20 cellular contexts compared by ENCODE assay signal in genomic region chr1:153624965-153625611, GRCh38. TPM values are rescaled to one million over a fixed set of nuclear protein-coding genes. Genes with fewer than 3 reads are reported as not detected.
DNase-seq lines count a peak whose midpoint lies in the region; ATAC-seq and TF ChIP-seq lines count a peak whose summit lies in the region.
"Had no signal": no experiment of that assay in that cellular context is flagged by ENCODE, and none has a peak within 500 bp of the region (broad histone marks: within the 10 kb centered on the region; RNA-seq: fewer than 3 reads in every experiment).

No MANE protein-coding gene starts in this region.

- peaks cover 22% of the 10 kb centered on the region for H3K4me1 ChIP-seq in mammary epithelial cell (ENCODE audit: insufficient read depth, low read length)
- H3K4me1 ChIP-seq in transverse colon = peaks cover 4 to 29% (median 16%) of the 10 kb centered on the region in 4 donors
- peaks cover 36 to 38% of the 10 kb centered on the region in 2 donors for H3K4me1 ChIP-seq in gastrocnemius medialis

- dilution Hi-C loops in mammary epithelial cell (cut with HindIII; ENCODE audit: low sequenced_read_pairs) = loop anchor here (5.0 kb wide), 1 partner anchor 63 kb away; no protein-coding TSS in a partner anchor

- no peaks in the 10 kb centered on the region for H4K20me1 ChIP-seq in mammary epithelial cell (ENCODE audit: insufficient read depth, low read length)

- H3K27ac ChIP-seq in mammary epithelial cell (ENCODE audit: insufficient read depth, low read depth, low read length) (no peak overlapping the region), transverse colon (peak overlapping the region; percentile 83 to 95 (median 90)), gastrocnemius medialis (peak overlapping the region in 1 of 4 donors; percentile 99)
- H3K27ac ChIP-seq: pancreas, SK-N-MC had no signal

- 96% methylated on average over 7 of the region's 10 CpGs for WGBS in mammary epithelial cell (ENCODE audit: low coverage, missing lambda C conversion rate)
- WGBS in transverse colon (ENCODE audit: low coverage in 1 of 2), 2 donors = 72 to 74% methylated on average over 4 to 10 of the region's 10 CpGs

- no peak for TF ChIP-seq EP300 in transverse colon (IDR thresholded peaks at IDR 0.05; ENCODE audit: low read depth)

- H3K36me3 ChIP-seq in mammary epithelial cell (ENCODE audit: insufficient read depth, low read length) = peaks cover 15% of the 10 kb centered on the region
- no peaks in the 10 kb centered on the region for H3K36me3 ChIP-seq in transverse colon
- peaks cover 0 to 22% of the 10 kb centered on the region in 2 donors for H3K36me3 ChIP-seq in gastrocnemius medialis

- H3K27me3 Mint-ChIP-seq in MCF 10A (ENCODE audit: insufficient read depth, unreplicated experiment) (no peaks in the 10 kb centered on the region), nephron (ENCODE audit: low read depth) (no peaks in the 10 kb centered on the region)

- peaks cover 43% of the 10 kb centered on the region for H3K36me3 Mint-ChIP-seq in MCF 10A (ENCODE audit: insufficient read depth, unreplicated experiment)
- H3K36me3 Mint-ChIP-seq in nephron (ENCODE audit: low read depth) = peaks cover 31% of the 10 kb centered on the region

- TF ChIP-seq CTCF in MCF 10A (IDR thresholded peaks at IDR 0.05; ENCODE audit: unreplicated experiment) (no peak), mammary epithelial cell (conservative IDR thresholded peaks at IDR 0.05 in 1 of 2, IDR thresholded peaks at IDR 0.05 in 1 of 2; ENCODE audit: extremely low read depth in 1 of 2, insufficient read depth in 1 of 2, low read depth in 1 of 2, low read length in 2 of 2) (no peak), epithelial cell of proximal tubule (conservative IDR thresholded peaks at IDR 0.05; ENCODE audit: low read depth, low read length) (no peak), nephron (IDR thresholded peaks at IDR 0.05; ENCODE audit: unreplicated experiment in 3 of 3) (no peak), transverse colon (IDR thresholded peaks at IDR 0.05) (no peak), gastrocnemius medialis (IDR thresholded peaks at IDR 0.05 in 4 of 5, conservative IDR thresholded peaks at IDR 0.05 in 1 of 5) (no peak)

- in situ Hi-C loops in mammary epithelial cell (cut with MboI; ENCODE audit: low sequenced_read_pairs in 2 of 2) = loop anchor here in 1 of 2 donors (5.0 kb wide), 1 partner anchor 53 kb away; no protein-coding TSS in a partner anchor
- in situ Hi-C loops in transverse colon (cut with MboI; ENCODE audit: low pct_ligation_motif_present in 1 of 4, low pct_unique_long_range_greater_than_20kb in 1 of 4, low sequenced_read_pairs in 3 of 4) = no loop called here
- in situ Hi-C loops in gastrocnemius medialis (cut with MboI; ENCODE audit: low sequenced_read_pairs in 4 of 4) = no loop called here

- no peak overlapping the region for H3K9ac ChIP-seq in mammary epithelial cell (ENCODE audit: insufficient read depth, low read length)

- H3K27ac Mint-ChIP-seq in MCF 10A (ENCODE audit: low read depth, unreplicated experiment) (no peak overlapping the region), nephron (peak overlapping the region; percentile 85 to 99 (median 94))

- intact Hi-C loops in MCF 10A (cut with micrococcal nuclease) (no loop called here), mammary epithelial cell (cut with micrococcal nuclease) (loop anchor here (5.0 kb wide), 1 partner anchor 273 kb away; no protein-coding TSS in a partner anchor), transverse colon (cut with DNase I; ENCODE audit: low total_unique reads) (no loop called here), gastrocnemius medialis (cut with DNase I; ENCODE audit: low total_unique reads) (no loop called here)

- no peak for TF ChIP-seq POLR2A in transverse colon (IDR thresholded peaks at IDR 0.05)
- no peak for TF ChIP-seq POLR2A in gastrocnemius medialis (IDR thresholded peaks at IDR 0.05)

- peak overlapping the region; percentile 84 for H3K4me3 Mint-ChIP-seq in MCF 10A (ENCODE audit: unreplicated experiment)
- H3K4me3 Mint-ChIP-seq in nephron = peak overlapping the region; percentile 39 to 94 (median 80)

- BruUV-seq in MCF 10A (replicated peaks; lab: Mats Ljungman, UMichigan) (no TSS peak), mammary epithelial cell (replicated peaks; lab: Mats Ljungman, UMichigan) (no TSS peak)

- H3K9me3 Mint-ChIP-seq in MCF 10A (ENCODE audit: unreplicated experiment) (no peaks in the 10 kb centered on the region), nephron (no peaks in the 10 kb centered on the region)

- H2AFZ ChIP-seq in mammary epithelial cell (ENCODE audit: low read depth, low read length) = no peak overlapping the region

- H3K4me3 ChIP-seq in mammary epithelial cell (replicated peaks in 1 of 3; ENCODE audit: insufficient read depth in 1 of 3, low read depth in 2 of 3, low read length in 3 of 3) (no peak overlapping the region), epithelial cell of proximal tubule (ENCODE audit: low read depth, low read length) (peak overlapping the region; percentile 87), transverse colon (no peak overlapping the region), gastrocnemius medialis (peak overlapping the region in 1 of 4 donors; percentile 65)
- H3K4me3 ChIP-seq: mucosa of descending colon, SK-N-MC, skin epidermis had no signal

- peaks cover 31% of the 10 kb centered on the region for H3K4me1 Mint-ChIP-seq in MCF 10A (ENCODE audit: insufficient read depth, unreplicated experiment)
- H3K4me1 Mint-ChIP-seq in nephron = peaks cover 51% of the 10 kb centered on the region

- ATAC-seq in gastrocnemius medialis (no peak), GM19035 (IDR thresholded peaks at IDR 0.05; ENCODE audit: unreplicated experiment) (no peak)
- ATAC-seq: activated CD4-positive, CD25-positive, alpha-beta regulatory T cell treated with anti-CD3 and anti-CD28 coated beads, Interleukin-2, amount 50 U/mL, for 24 hours; mucosa of descending colon; pancreas had no signal

- POLR2A ChIA-PET in MCF 10A (lab: Yijun Ruan, JAX) = interaction anchor here (1.3 to 46.1 kb wide), 3 partner anchors 9 to 55 kb away, joined by 3 to 1272 read pairs (median 1272); partner anchors contain the start of genes CHTOP, S100A1, S100A13 and S100A14

- no peaks in the 10 kb centered on the region for H3K9me3 ChIP-seq in mammary epithelial cell (replicated peaks; ENCODE audit: insufficient read depth, low read length)
- no peaks in the 10 kb centered on the region for H3K9me3 ChIP-seq in transverse colon
- no peaks in the 10 kb centered on the region for H3K9me3 ChIP-seq in gastrocnemius medialis
- H3K9me3 ChIP-seq: mucosa of descending colon, pancreas, Peyer's patch had no signal

- H3K4me2 ChIP-seq in mammary epithelial cell (ENCODE audit: insufficient read depth, low read depth, low read length) = no peak overlapping the region

- DNase-seq in MCF 10A (ENCODE audit: unreplicated experiment) (no peak), mammary epithelial cell (no peak), epithelial cell of proximal tubule (ENCODE audit: low read depth) (no peak), transverse colon (no peak), gastrocnemius medialis (no peak)
- DNase-seq in activated CD4-positive, alpha-beta T cell treated with anti-CD3 and anti-CD28 coated beads for 48 hours = no peak
- DNase-seq: C1 segment of cervical spinal cord; kidney glomerular epithelial cell; NCI-H146; NCI-H2171 treated with DMSO at 0.1 percent for 48 hours; stimulated activated CD4-positive, alpha-beta T cell treated with anti-CD3 and anti-CD28 coated beads, Interleukin-4, amount 100 ng/mL, for 1 hour; T-helper 9 cell had no signal

- peaks cover 37% of the 10 kb centered on the region for H3K79me2 ChIP-seq in mammary epithelial cell (ENCODE audit: insufficient read depth, low read length)

- H3K27me3 ChIP-seq in mammary epithelial cell (ENCODE audit: insufficient read depth, low read length) (no peaks in the 10 kb centered on the region), transverse colon (no peaks in the 10 kb centered on the region), gastrocnemius medialis (no peaks in the 10 kb centered on the region)
- H3K27me3 ChIP-seq: pancreas, Peyer's patch had no signal

- CTCF ChIA-PET in MCF 10A (lab: Yijun Ruan, JAX) (interaction anchor here (0.6 to 9.3 kb wide), 10 partner anchors 9 to 272 kb away, joined by 3 to 195 read pairs (median 5); partner anchors contain the start of genes CHTOP, S100A14 and S100A16), mammary epithelial cell (lab: Charles Lee; ENCODE audit: low non-redundant PET) (no interaction called here)

RNA-seq across cellular contexts. Expression of gene S100A13, which starts 2.2 kb away (rescaled TPM):
- total RNA-seq in MCF 10A (2022) (210 and 236 TPM in 2 replicates), mammary epithelial cell (100 to 1,000 TPM in 1 of 2 donors, 10 to 100 TPM in 1; 72.0 to 213 TPM), epithelial cell of proximal tubule (186 and 345 TPM in 2 replicates), transverse colon (10 to 100 TPM; 33.8 to 67.8 (median 45.5) TPM), gastrocnemius medialis (100 to 1,000 TPM; 113 to 237 (median 159) TPM)
- polyA plus RNA-seq in mammary epithelial cell = 448 TPM
- 78.6 TPM for polyA minus RNA-seq in mammary epithelial cell

RNA-seq across cellular contexts. Expression of gene S100A1, which starts 3.1 kb away (rescaled TPM):
- total RNA-seq in MCF 10A (2022) = 0.74 TPM in 1 of 2 replicates, not detected in the other
- not detected for total RNA-seq in mammary epithelial cell
- polyA plus RNA-seq in mammary epithelial cell = 0.53 TPM
- polyA minus RNA-seq in mammary epithelial cell = not detected
- 1.3 and 16.5 TPM in 2 replicates for total RNA-seq in epithelial cell of proximal tubule
- 1 to 10 TPM in 2 of 4 donors, not detected in 2; 3.7 to 4.4 TPM for total RNA-seq in transverse colon
- total RNA-seq in gastrocnemius medialis = 100 to 1,000 TPM; 390 to 932 (median 616) TPM
- total RNA-seq: Peyer's patch had no signal

RNA-seq across cellular contexts. Expression of gene CHTOP, which starts 8.8 kb away (rescaled TPM):
- total RNA-seq in MCF 10A (2022) (147 and 156 TPM in 2 replicates), mammary epithelial cell (10 to 100 TPM; 36.0 to 64.5 TPM), epithelial cell of proximal tubule (53.0 and 64.7 TPM in 2 replicates), transverse colon (10 to 100 TPM; 35.2 to 86.1 (median 65.2) TPM), gastrocnemius medialis (10 to 100 TPM; 49.5 to 73.4 (median 59.1) TPM)
- 52.0 TPM for polyA plus RNA-seq in mammary epithelial cell
- 45.8 TPM for polyA minus RNA-seq in mammary epithelial cell

RNA-seq across cellular contexts. Expression of gene S100A14, which starts 9.0 kb away (rescaled TPM):
- total RNA-seq in MCF 10A (2022) = 264 and 332 TPM in 2 replicates
- total RNA-seq in mammary epithelial cell = 100 to 1,000 TPM; 396 to 770 TPM
- 1,954 TPM for polyA plus RNA-seq in mammary epithelial cell
- 968 TPM for polyA minus RNA-seq in mammary epithelial cell
- total RNA-seq in epithelial cell of proximal tubule = 11.2 and 43.8 TPM in 2 replicates
- 100 to 1,000 TPM; 134 to 514 (median 437) TPM for total RNA-seq in transverse colon
- total RNA-seq in gastrocnemius medialis = 1 to 10 TPM in 1 of 4 donors, not detected in 3; 1.8 TPM

RNA-seq across cellular contexts. Expression of gene S100A16, which starts 12.2 kb away (rescaled TPM):
- total RNA-seq in MCF 10A (2022) = 1,014 and 1,213 TPM in 2 replicates
- 100 to 1,000 TPM; 661 to 817 TPM for total RNA-seq in mammary epithelial cell
- polyA plus RNA-seq in mammary epithelial cell = 2,471 TPM
- polyA minus RNA-seq in mammary epithelial cell = 817 TPM
- 832 and 1,016 TPM in 2 replicates for total RNA-seq in epithelial cell of proximal tubule
- total RNA-seq in transverse colon = 100 to 1,000 TPM; 181 to 223 (median 196) TPM
- total RNA-seq in gastrocnemius medialis = 10 to 100 TPM; 21.5 to 52.1 (median 40.7) TPM

Comparison
In these comparisons a context has a peak if more than half of its experiments do, and no peak if none do; other contexts are left out.
1. RNA of gene S100A1, which starts 3.1 kb away (total RNA-seq): 390 to 932 TPM in gastrocnemius medialis; 1.3 to 16.5 TPM in epithelial cell of proximal tubule, 3.7 to 4.4 TPM in transverse colon, not detected in mammary epithelial cell and 0.74 TPM in MCF 10A; every median in the first group is over 10 times any median in the second.